22 cellular contexts compared by ENCODE assay signal in genomic region chr12:26250801-26251200, GRCh38.
"Had no signal": no experiment of that assay in that cellular context is flagged by ENCODE, and none has a peak within 500 bp of the region (broad histone marks: within the 10 kb centered on the region; RNA-seq: fewer than 3 reads in every experiment).

No MANE protein-coding gene starts in this region.

- H3K4me3 ChIP-seq: coronary artery, dorsolateral prefrontal cortex, esophagus muscularis mucosa, heart left ventricle, prostate gland, right lobe of liver, spleen, tibial artery, upper lobe of left lung, uterus had no signal

- DNase-seq: dorsolateral prefrontal cortex; effector CD8-positive, alpha-beta T cell; foreskin melanocyte; hippocampal formation; kidney glomerular epithelial cell; mesendoderm; naive B cell; occipital lobe; retina; right lobe of liver; spleen; stimulated activated CD4-positive, alpha-beta T cell treated with anti-CD3 and anti-CD28 coated beads, Interleukin-15, amount 100 ng/mL, for 24 hours; stimulated activated CD4-positive, alpha-beta T cell treated with anti-CD3 and anti-CD28 coated beads, Interleukin-1b, Interleukin-23, amount 100 ng/mL, for 48 hours; stimulated activated CD4-positive, alpha-beta T cell treated with anti-CD3 and anti-CD28 coated beads, Interleukin-4, amount 100 ng/mL, for 24 hours; tibial artery; upper lobe of left lung; uterus had no signal

- ATAC-seq: right lobe of liver; stimulated activated memory B cell treated with anti-CD40 and anti-IgM and Interleukin-4, amounts not matched to agents 10 μg/mL and 1 μg/mL and 100 μg/mL, for 72 hours had no signal
